In genomic region chr18:74225193-74225840, GRCh38 we compare ENCODE assay signal across 1 cellular context.
A peak's percentile ranks its signal among the peaks of the same experiment; 100 is the strongest.
TF ChIP-seq lines count a peak whose summit lies in the region.

No MANE protein-coding gene starts in this region.

TF ChIP-seq in HepG2, 621 proteins besides CTCF, POLR2A, EP300 and RAD21 (continued from another document):
- TF ChIP-seq ZNF414 (CRISPR knock-in tag; IDR thresholded peaks at IDR 0.05) (peak; percentile 39; the same call in 1 of the 2 replicates), FOSL2 (CRISPR knock-in tag; IDR thresholded peaks at IDR 0.05) (peak; percentile 85), MTERF4 (CRISPR knock-in tag; IDR thresholded peaks at IDR 0.05) (0 out of 2 replicates have a peak, but pooled peaks have one; percentile 65), ZNF484 (CRISPR knock-in tag; IDR thresholded peaks at IDR 0.05; ENCODE audit: borderline replicate concordance, low read depth) (no peak), SAP130 (CRISPR knock-in tag; IDR thresholded peaks at IDR 0.05; ENCODE audit: low read depth) (peak; percentile 49; the same call in 1 of the 2 replicates), ZNF672 (CRISPR knock-in tag; IDR thresholded peaks at IDR 0.05) (no peak), PAXIP1 (CRISPR knock-in tag; conservative IDR thresholded peaks at IDR 0.05) (peak; percentile 92), SP2 (CRISPR knock-in tag; IDR thresholded peaks at IDR 0.05) (no peak), THAP11 (CRISPR knock-in tag; IDR thresholded peaks at IDR 0.05) (peak; percentile 33; the same call in 1 of the 2 replicates), REL (CRISPR knock-in tag; conservative IDR thresholded peaks at IDR 0.05) (no peak), ZFP36L1 (CRISPR knock-in tag; IDR thresholded peaks at IDR 0.05) (0 out of 2 replicates have a peak, but pooled peaks have one; percentile 50), ZBTB21 (CRISPR knock-in tag; IDR thresholded peaks at IDR 0.05) (no peak), SOX6 (IDR thresholded peaks at IDR 0.05) (no peak), SOX6 (CRISPR knock-in tag; IDR thresholded peaks at IDR 0.05) (peak; percentile 80), FOXP1 (IDR thresholded peaks at IDR 0.05) (no peak), FOXP1 (CRISPR knock-in tag; IDR thresholded peaks at IDR 0.05) (peak; percentile 57; the same call in 1 of the 2 replicates), PPARG (CRISPR knock-in tag; conservative IDR thresholded peaks at IDR 0.05) (peak; percentile 79), JUND (CRISPR knock-in tag; IDR thresholded peaks at IDR 0.05) (peak; percentile 73; the same call in 1 of the 2 replicates), KDM5A (IDR thresholded peaks at IDR 0.05; ENCODE audit: borderline replicate concordance, low read length) (no peak), ZNF512 (CRISPR knock-in tag; IDR thresholded peaks at IDR 0.05) (no peak)
